2 cellular contexts compared by ENCODE assay signal in the genomic region with DNA sequence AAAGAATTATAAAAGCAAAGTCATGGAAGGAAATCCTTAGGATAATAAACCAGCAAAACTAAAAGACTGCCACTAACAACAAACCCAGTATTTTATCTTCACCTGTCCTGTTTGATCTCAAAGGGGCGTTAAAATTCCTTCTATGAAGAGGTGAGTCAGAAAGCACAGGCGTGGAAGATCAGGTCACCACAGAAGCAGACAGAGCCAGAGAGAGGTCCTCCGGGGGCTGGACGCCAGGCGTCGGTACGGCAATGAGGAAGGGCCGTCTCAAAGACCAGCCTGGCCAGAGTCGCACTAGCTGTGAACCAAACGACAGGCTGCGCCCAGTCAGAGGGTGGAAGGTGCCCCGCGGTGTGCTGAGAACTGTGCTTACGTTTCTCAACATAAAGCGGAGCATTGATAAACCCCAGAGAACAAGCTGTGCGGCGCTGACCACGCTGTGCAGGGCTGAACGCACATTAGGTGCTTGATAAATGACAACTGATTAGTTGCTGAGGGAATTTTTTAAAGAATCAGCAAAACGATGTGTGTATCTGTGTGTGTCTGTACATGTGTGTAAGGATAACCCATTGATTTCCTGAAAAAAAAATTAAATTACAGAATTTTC.
TF ChIP-seq lines count a peak whose summit lies in the region.

No MANE protein-coding gene starts in this region.

TF ChIP-seq in IMR-90, 13 proteins besides CTCF, POLR2A, EP300 and RAD21:
- no peak for TF ChIP-seq SMC3 (IDR thresholded peaks at IDR 0.05; ENCODE audit: low read depth, low read length)
- TF ChIP-seq RCOR1 (IDR thresholded peaks at IDR 0.05; ENCODE audit: insufficient replicate concordance, low read length), result no peak

TF ChIP-seq in K562, 482 proteins besides CTCF, POLR2A, EP300 and RAD21:
- TF ChIP-seq ZNF398 (CRISPR knock-in tag; IDR thresholded peaks at IDR 0.05) (no peak), SMAD2 (IDR thresholded peaks at IDR 0.05; ENCODE audit: low read depth, low read length) (no peak), ZNF311 (CRISPR knock-in tag; IDR thresholded peaks at IDR 0.05) (no peak), HOXB6 (CRISPR knock-in tag; IDR thresholded peaks at IDR 0.05; ENCODE audit: borderline replicate concordance) (no peak), FOS (IDR thresholded peaks at IDR 0.05; ENCODE audit: extremely low read depth, insufficient read length) (no peak), SPI1 (IDR thresholded peaks at IDR 0.05; ENCODE audit: borderline replicate concordance, low read depth, low read length) (no peak), ZKSCAN8 (CRISPR knock-in tag; IDR thresholded peaks at IDR 0.05) (no peak), MNT (conservative IDR thresholded peaks at IDR 0.05) (no peak), ARNT (IDR thresholded peaks at IDR 0.05) (no peak)
- TF ChIP-seq, protein P1, sequence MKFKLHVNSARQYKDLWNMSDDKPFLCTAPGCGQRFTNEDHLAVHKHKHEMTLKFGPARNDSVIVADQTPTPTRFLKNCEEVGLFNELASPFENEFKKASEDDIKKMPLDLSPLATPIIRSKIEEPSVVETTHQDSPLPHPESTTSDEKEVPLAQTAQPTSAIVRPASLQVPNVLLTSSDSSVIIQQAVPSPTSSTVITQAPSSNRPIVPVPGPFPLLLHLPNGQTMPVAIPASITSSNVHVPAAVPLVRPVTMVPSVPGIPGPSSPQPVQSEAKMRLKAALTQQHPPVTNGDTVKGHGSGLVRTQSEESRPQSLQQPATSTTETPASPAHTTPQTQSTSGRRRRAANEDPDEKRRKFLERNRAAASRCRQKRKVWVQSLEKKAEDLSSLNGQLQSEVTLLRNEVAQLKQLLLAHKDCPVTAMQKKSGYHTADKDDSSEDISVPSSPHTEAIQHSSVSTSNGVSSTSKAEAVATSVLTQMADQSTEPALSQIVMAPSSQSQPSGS (CRISPR knock-in tag; IDR thresholded peaks at IDR 0.05), result no peak
